In the genomic region with DNA sequence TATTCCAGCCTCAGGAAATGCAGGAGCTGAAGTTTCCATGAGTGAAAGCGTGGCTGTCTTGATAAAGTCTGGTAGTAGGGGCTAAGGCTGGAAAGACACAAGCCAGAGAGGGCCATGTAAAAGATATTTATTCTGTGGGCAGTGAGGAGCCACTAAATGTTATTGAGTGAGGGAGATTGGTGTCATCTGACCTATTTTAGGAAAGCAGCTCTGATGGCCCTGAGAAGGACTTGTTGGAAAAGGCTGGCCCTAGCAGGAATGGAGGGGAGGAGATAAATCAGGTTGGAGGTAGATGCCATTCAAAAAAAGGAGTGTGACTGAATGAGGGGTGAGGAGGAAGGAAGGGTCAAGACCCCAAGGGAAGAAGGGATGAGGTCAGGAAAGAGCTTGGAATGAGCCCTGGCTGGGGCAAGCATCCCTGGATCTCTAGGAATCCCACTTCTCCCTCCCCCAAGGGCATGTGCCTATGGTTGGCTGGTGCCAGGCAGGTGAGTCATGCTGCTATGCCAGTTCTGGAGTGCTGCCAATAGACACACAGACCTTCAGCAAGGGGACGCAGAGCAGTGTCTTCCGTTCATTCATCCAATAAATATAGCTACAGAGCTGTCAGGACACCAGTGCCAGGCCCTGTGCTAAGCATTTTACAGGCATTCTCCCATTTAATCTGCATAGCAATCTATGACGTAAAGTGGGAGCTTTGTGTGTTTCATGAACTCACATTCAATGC, we compare ENCODE assay signal across 8 cellular contexts. TPM values are rescaled to one million over a fixed set of nuclear protein-coding genes. Genes with fewer than 3 reads are reported as not detected.
DNase-seq lines count a peak whose midpoint lies in the region; ATAC-seq and TF ChIP-seq lines count a peak whose summit lies in the region.

No MANE protein-coding gene starts in this region.

- peaks cover 6% of the 10 kb centered on the region for H3K27me3 Mint-ChIP-seq in endothelial cell (ENCODE audit: unreplicated experiment)
- no peaks in the 10 kb centered on the region for H3K27me3 Mint-ChIP-seq in activated T-helper 2 cell treated with anti-CD3 and anti-CD28 coated beads, Interferon-gamma antibody, Interleukin-2, Interleukin-4, amounts not matched to agents 10 μg/mL and 5 μg/mL and 100 μg/mL, durations not matched to agents 14 hours and 24 hours and 36 hours (ENCODE audit: low read depth)
- H3K27me3 Mint-ChIP-seq in activated T-cell treated with anti-CD3 and anti-CD28 coated beads, Interleukin-2, amount 50 U/mL, for 4 hours (ENCODE audit: low read depth) = peaks cover 2% of the 10 kb centered on the region

- peaks cover 0 to 8% of the 10 kb centered on the region in 2 donors for H3K4me1 ChIP-seq in muscle layer of duodenum (ENCODE audit: control insufficient read depth in 1 of 2, insufficient read depth in 2 of 2, low read length in 2 of 2)

- peaks cover 7% of the 10 kb centered on the region for H3K36me3 Mint-ChIP-seq in endothelial cell (ENCODE audit: low read depth, unreplicated experiment)
- H3K36me3 Mint-ChIP-seq in activated T-helper 2 cell treated with anti-CD3 and anti-CD28 coated beads, Interferon-gamma antibody, Interleukin-2, Interleukin-4, amounts not matched to agents 10 μg/mL and 5 μg/mL and 100 μg/mL, durations not matched to agents 14 hours and 24 hours and 36 hours (ENCODE audit: low read depth) = no peaks in the 10 kb centered on the region
- H3K36me3 Mint-ChIP-seq in activated T-cell treated with anti-CD3 and anti-CD28 coated beads, Interleukin-2, amount 50 U/mL, for 4 hours (ENCODE audit: insufficient read depth) = no peaks in the 10 kb centered on the region

- no peaks in the 10 kb centered on the region for H3K9me3 Mint-ChIP-seq in endothelial cell (ENCODE audit: unreplicated experiment)
- no peaks in the 10 kb centered on the region for H3K9me3 Mint-ChIP-seq in activated T-helper 2 cell treated with anti-CD3 and anti-CD28 coated beads, Interferon-gamma antibody, Interleukin-2, Interleukin-4, amounts not matched to agents 10 μg/mL and 5 μg/mL and 100 μg/mL, durations not matched to agents 14 hours and 24 hours and 36 hours
- no peaks in the 10 kb centered on the region for H3K9me3 Mint-ChIP-seq in activated T-cell treated with anti-CD3 and anti-CD28 coated beads, Interleukin-2, amount 50 U/mL, for 4 hours

- H3K27ac ChIP-seq in muscle layer of duodenum (ENCODE audit: low read length) = peak overlapping the region; percentile 53

- no peak for TF ChIP-seq CTCF in endothelial cell (IDR thresholded peaks at IDR 0.05; ENCODE audit: unreplicated experiment)

- ATAC-seq in GM21619 (IDR thresholded peaks at IDR 0.05; ENCODE audit: unreplicated experiment) = no peak
- ATAC-seq in activated T-cell treated with anti-CD3 and anti-CD28 coated beads, Interleukin-2, amount 50 U/mL, for 4 hours = no peak

- no peak overlapping the region for H3K4me3 ChIP-seq in muscle layer of duodenum (ENCODE audit: low read depth in 1 of 2, low read length in 2 of 2)

- DNase-seq in GM04503 (ENCODE audit: low read depth) = peak; percentile 37
- DNase-seq in NCI-H460 (ENCODE audit: extremely low read depth, low read depth) = peak; percentile 94
- DNase-seq in endothelial cell (ENCODE audit: low spot score) = no peak
- no peak for DNase-seq in NCI-H82 treated with DMSO at 0.1 percent for 48 hours (lab: John Stamatoyannopoulos, UW; ENCODE audit: unreplicated experiment)
- DNase-seq in activated T-helper 2 cell treated with anti-CD3 and anti-CD28 coated beads, Interferon-gamma antibody, Interleukin-2, Interleukin-4, amounts not matched to agents 10 μg/mL and 5 μg/mL and 100 μg/mL, durations not matched to agents 14 hours and 24 hours and 36 hours (ENCODE audit: low spot score) = no peak
- no peak for DNase-seq in activated T-cell treated with anti-CD3 and anti-CD28 coated beads, Interleukin-2, amount 50 U/mL, for 4 hours

- H3K36me3 ChIP-seq in muscle layer of duodenum (ENCODE audit: control insufficient read depth in 1 of 2, insufficient read depth in 2 of 2, low read length in 2 of 2) = peaks cover 0 to 18% of the 10 kb centered on the region in 2 donors

- H3K27ac Mint-ChIP-seq in endothelial cell (ENCODE audit: unreplicated experiment) = peak overlapping the region; percentile 9
- no peak overlapping the region for H3K27ac Mint-ChIP-seq in activated T-helper 2 cell treated with anti-CD3 and anti-CD28 coated beads, Interferon-gamma antibody, Interleukin-2, Interleukin-4, amounts not matched to agents 10 μg/mL and 5 μg/mL and 100 μg/mL, durations not matched to agents 14 hours and 24 hours and 36 hours

- H3K4me3 Mint-ChIP-seq in endothelial cell (ENCODE audit: unreplicated experiment) = no peak overlapping the region
- H3K4me3 Mint-ChIP-seq in activated T-helper 2 cell treated with anti-CD3 and anti-CD28 coated beads, Interferon-gamma antibody, Interleukin-2, Interleukin-4, amounts not matched to agents 10 μg/mL and 5 μg/mL and 100 μg/mL, durations not matched to agents 14 hours and 24 hours and 36 hours (ENCODE audit: low read depth) = no peak overlapping the region
- H3K4me3 Mint-ChIP-seq in activated T-cell treated with anti-CD3 and anti-CD28 coated beads, Interleukin-2, amount 50 U/mL, for 4 hours = no peak overlapping the region

- no peaks in the 10 kb centered on the region for H3K9me3 ChIP-seq in muscle layer of duodenum (ENCODE audit: control insufficient read depth in 1 of 2, low read length in 2 of 2)

- no peaks in the 10 kb centered on the region for H3K27me3 ChIP-seq in muscle layer of duodenum (ENCODE audit: low read depth, low read length)

- H3K4me1 Mint-ChIP-seq in endothelial cell (ENCODE audit: unreplicated experiment) = peaks cover 3% of the 10 kb centered on the region
- no peaks in the 10 kb centered on the region for H3K4me1 Mint-ChIP-seq in activated T-helper 2 cell treated with anti-CD3 and anti-CD28 coated beads, Interferon-gamma antibody, Interleukin-2, Interleukin-4, amounts not matched to agents 10 μg/mL and 5 μg/mL and 100 μg/mL, durations not matched to agents 14 hours and 24 hours and 36 hours (ENCODE audit: low read depth)
- H3K4me1 Mint-ChIP-seq in activated T-cell treated with anti-CD3 and anti-CD28 coated beads, Interleukin-2, amount 50 U/mL, for 4 hours (ENCODE audit: low read depth) = no peaks in the 10 kb centered on the region

- intact Hi-C loops in activated T-helper 2 cell treated with anti-CD3 and anti-CD28 coated beads, Interferon-gamma antibody, Interleukin-2, Interleukin-4, amounts not matched to agents 10 μg/mL and 5 μg/mL and 100 μg/mL, durations not matched to agents 14 hours and 24 hours and 36 hours (cut with micrococcal nuclease) = no loop called here

RNA-seq across cellular contexts. Expression of a gene that starts 2.0 kb away (rescaled TPM):
- total RNA-seq in NCI-H460 (2014; rRNA removed; shearing (Covaris generic)) = 2.0 and 3.1 TPM in 2 replicates
- polyA plus RNA-seq in NCI-H460 (2014; cell fraction: nucleus; rRNA removed) = 7.5 and 11.5 TPM in 2 replicates
- 0.33 TPM for total RNA-seq in endothelial cell (ENCODE audit: unreplicated experiment)
- total RNA-seq in activated T-helper 2 cell treated with anti-CD3 and anti-CD28 coated beads, Interferon-gamma antibody, Interleukin-2, Interleukin-4, amounts not matched to agents 10 μg/mL and 5 μg/mL and 100 μg/mL, durations not matched to agents 14 hours and 24 hours and 36 hours = 0.18 and 0.57 TPM in 2 replicates
- total RNA-seq in activated T-cell treated with anti-CD3 and anti-CD28 coated beads, Interleukin-2, amount 50 U/mL, for 4 hours = not detected

RNA-seq across cellular contexts. Expression of a gene that starts 9.7 kb away (rescaled TPM):
- 1.4 TPM in 2 replicates for total RNA-seq in NCI-H460 (2014; rRNA removed; shearing (Covaris generic))
- 3.8 and 5.7 TPM in 2 replicates for polyA plus RNA-seq in NCI-H460 (2014; cell fraction: nucleus; rRNA removed)
- 0.85 TPM for total RNA-seq in endothelial cell (ENCODE audit: unreplicated experiment)
- total RNA-seq in activated T-helper 2 cell treated with anti-CD3 and anti-CD28 coated beads, Interferon-gamma antibody, Interleukin-2, Interleukin-4, amounts not matched to agents 10 μg/mL and 5 μg/mL and 100 μg/mL, durations not matched to agents 14 hours and 24 hours and 36 hours = not detected in 2 replicates
- not detected for total RNA-seq in activated T-cell treated with anti-CD3 and anti-CD28 coated beads, Interleukin-2, amount 50 U/mL, for 4 hours

RNA-seq across cellular contexts. Expression of a gene that starts 15.0 kb away (rescaled TPM):
- 0.12 TPM in 1 of 2 replicates, not detected in the other for total RNA-seq in NCI-H460 (2014; rRNA removed; shearing (Covaris generic))
- 2.8 TPM in 1 of 2 replicates, not detected in the other for polyA plus RNA-seq in NCI-H460 (2014; cell fraction: nucleus; rRNA removed)
- total RNA-seq in endothelial cell (ENCODE audit: unreplicated experiment) = not detected
- not detected in 2 replicates for total RNA-seq in activated T-helper 2 cell treated with anti-CD3 and anti-CD28 coated beads, Interferon-gamma antibody, Interleukin-2, Interleukin-4, amounts not matched to agents 10 μg/mL and 5 μg/mL and 100 μg/mL, durations not matched to agents 14 hours and 24 hours and 36 hours
- total RNA-seq in activated T-cell treated with anti-CD3 and anti-CD28 coated beads, Interleukin-2, amount 50 U/mL, for 4 hours = not detected

RNA-seq across cellular contexts. Expression of a gene that starts 58.8 kb away (rescaled TPM):
- 13.3 and 19.5 TPM in 2 replicates for total RNA-seq in NCI-H460 (2014; rRNA removed; shearing (Covaris generic))
- 7.3 and 10.7 TPM in 2 replicates for polyA plus RNA-seq in NCI-H460 (2014; cell fraction: nucleus; rRNA removed)
- 10.9 TPM for total RNA-seq in endothelial cell (ENCODE audit: unreplicated experiment)
- total RNA-seq in activated T-helper 2 cell treated with anti-CD3 and anti-CD28 coated beads, Interferon-gamma antibody, Interleukin-2, Interleukin-4, amounts not matched to agents 10 μg/mL and 5 μg/mL and 100 μg/mL, durations not matched to agents 14 hours and 24 hours and 36 hours = 1.8 and 2.9 TPM in 2 replicates
- total RNA-seq in activated T-cell treated with anti-CD3 and anti-CD28 coated beads, Interleukin-2, amount 50 U/mL, for 4 hours = 1 to 10 TPM; 2.1 to 4.5 (median 2.2) TPM

Comparison
In these comparisons a context has a peak if more than half of its experiments do, and no peak if none do; other contexts are left out.
1. DNase-seq: peak in GM04503 (single experiment) and NCI-H460 (single experiment); none in endothelial cell (single experiment), NCI-H82 treated with DMSO at 0.1 percent for 48 hours (single experiment), activated T-helper 2 cell treated with anti-CD3 and anti-CD28 coated beads, Interferon-gamma antibody, Interleukin-2, Interleukin-4, amounts not matched to agents 10 μg/mL and 5 μg/mL and 100 μg/mL, durations not matched to agents 14 hours and 24 hours and 36 hours (single experiment) and activated T-cell treated with anti-CD3 and anti-CD28 coated beads, Interleukin-2, amount 50 U/mL, for 4 hours (single experiment).